Comparison of ENCODE assay signal across 1 cellular context in the genomic region with DNA sequence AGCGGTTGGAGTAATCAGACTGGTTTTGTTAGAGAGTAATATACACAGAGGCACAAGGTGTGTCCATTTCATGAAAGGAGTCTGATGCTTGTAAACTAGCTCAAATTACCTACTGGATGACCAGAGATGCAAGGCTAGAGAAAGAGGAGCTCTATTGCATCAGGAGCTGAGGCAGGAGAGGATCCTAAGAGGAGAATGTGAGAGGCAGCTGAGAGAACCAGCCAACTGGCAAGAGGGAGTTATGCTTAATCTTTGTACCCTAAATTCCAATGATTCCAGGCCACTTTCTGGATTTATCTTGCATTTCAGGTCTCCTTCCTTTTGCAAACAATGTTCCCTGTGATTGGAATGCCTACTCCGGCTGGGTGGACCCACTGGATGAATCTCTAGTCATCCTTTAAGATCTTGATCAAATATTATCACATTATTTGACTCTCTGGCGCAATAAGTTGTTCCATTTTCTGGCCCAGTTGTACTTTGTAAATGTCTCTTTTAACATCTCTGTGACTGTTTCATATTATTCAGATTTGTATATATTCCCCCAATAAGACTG.
TF ChIP-seq lines count a peak whose summit lies in the region.

No MANE protein-coding gene starts in this region.

TF ChIP-seq in HepG2, 621 proteins besides CTCF, POLR2A, EP300 and RAD21 (continued from another document and continues in another):
- no peak for TF ChIP-seq ZNF646 (CRISPR knock-in tag; IDR thresholded peaks at IDR 0.05)
- TF ChIP-seq PREB (CRISPR knock-in tag; IDR thresholded peaks at IDR 0.05): no peak
- no peak for TF ChIP-seq ZIK1 (CRISPR knock-in tag; IDR thresholded peaks at IDR 0.05; ENCODE audit: borderline replicate concordance, low read depth)
- no peak for TF ChIP-seq ZNF24 (IDR thresholded peaks at IDR 0.05)
- TF ChIP-seq IKZF4 (CRISPR knock-in tag; IDR thresholded peaks at IDR 0.05; ENCODE audit: borderline replicate concordance, low read depth, not compliant biosample characterization): no peak
- TF ChIP-seq SOX13 (IDR thresholded peaks at IDR 0.05): no peak
- peak in 1 of 2 experiments; percentile 66; a peak in 2 of 4 replicates for TF ChIP-seq SOX13 (CRISPR knock-in tag; conservative IDR thresholded peaks at IDR 0.05 in 1 of 2, IDR thresholded peaks at IDR 0.05 in 1 of 2)
- TF ChIP-seq SPEN (CRISPR knock-in tag; IDR thresholded peaks at IDR 0.05; ENCODE audit: low read depth): no peak
- TF ChIP-seq HOXA5 (CRISPR knock-in tag; IDR thresholded peaks at IDR 0.05): 0 out of 2 replicates have a peak, but pooled peaks have one; percentile 32
- TF ChIP-seq ZNF704 (CRISPR knock-in tag; IDR thresholded peaks at IDR 0.05; ENCODE audit: borderline replicate concordance): no peak
- TF ChIP-seq MBNL3 (CRISPR knock-in tag; conservative IDR thresholded peaks at IDR 0.05): no peak
- peak; percentile 89; the same call in 1 of the 2 replicates for TF ChIP-seq CHD4 (IDR thresholded peaks at IDR 0.05; ENCODE audit: borderline replicate concordance, low read length)
- no peak for TF ChIP-seq CCDC6 (CRISPR knock-in tag; IDR thresholded peaks at IDR 0.05)
- TF ChIP-seq, protein P1, sequence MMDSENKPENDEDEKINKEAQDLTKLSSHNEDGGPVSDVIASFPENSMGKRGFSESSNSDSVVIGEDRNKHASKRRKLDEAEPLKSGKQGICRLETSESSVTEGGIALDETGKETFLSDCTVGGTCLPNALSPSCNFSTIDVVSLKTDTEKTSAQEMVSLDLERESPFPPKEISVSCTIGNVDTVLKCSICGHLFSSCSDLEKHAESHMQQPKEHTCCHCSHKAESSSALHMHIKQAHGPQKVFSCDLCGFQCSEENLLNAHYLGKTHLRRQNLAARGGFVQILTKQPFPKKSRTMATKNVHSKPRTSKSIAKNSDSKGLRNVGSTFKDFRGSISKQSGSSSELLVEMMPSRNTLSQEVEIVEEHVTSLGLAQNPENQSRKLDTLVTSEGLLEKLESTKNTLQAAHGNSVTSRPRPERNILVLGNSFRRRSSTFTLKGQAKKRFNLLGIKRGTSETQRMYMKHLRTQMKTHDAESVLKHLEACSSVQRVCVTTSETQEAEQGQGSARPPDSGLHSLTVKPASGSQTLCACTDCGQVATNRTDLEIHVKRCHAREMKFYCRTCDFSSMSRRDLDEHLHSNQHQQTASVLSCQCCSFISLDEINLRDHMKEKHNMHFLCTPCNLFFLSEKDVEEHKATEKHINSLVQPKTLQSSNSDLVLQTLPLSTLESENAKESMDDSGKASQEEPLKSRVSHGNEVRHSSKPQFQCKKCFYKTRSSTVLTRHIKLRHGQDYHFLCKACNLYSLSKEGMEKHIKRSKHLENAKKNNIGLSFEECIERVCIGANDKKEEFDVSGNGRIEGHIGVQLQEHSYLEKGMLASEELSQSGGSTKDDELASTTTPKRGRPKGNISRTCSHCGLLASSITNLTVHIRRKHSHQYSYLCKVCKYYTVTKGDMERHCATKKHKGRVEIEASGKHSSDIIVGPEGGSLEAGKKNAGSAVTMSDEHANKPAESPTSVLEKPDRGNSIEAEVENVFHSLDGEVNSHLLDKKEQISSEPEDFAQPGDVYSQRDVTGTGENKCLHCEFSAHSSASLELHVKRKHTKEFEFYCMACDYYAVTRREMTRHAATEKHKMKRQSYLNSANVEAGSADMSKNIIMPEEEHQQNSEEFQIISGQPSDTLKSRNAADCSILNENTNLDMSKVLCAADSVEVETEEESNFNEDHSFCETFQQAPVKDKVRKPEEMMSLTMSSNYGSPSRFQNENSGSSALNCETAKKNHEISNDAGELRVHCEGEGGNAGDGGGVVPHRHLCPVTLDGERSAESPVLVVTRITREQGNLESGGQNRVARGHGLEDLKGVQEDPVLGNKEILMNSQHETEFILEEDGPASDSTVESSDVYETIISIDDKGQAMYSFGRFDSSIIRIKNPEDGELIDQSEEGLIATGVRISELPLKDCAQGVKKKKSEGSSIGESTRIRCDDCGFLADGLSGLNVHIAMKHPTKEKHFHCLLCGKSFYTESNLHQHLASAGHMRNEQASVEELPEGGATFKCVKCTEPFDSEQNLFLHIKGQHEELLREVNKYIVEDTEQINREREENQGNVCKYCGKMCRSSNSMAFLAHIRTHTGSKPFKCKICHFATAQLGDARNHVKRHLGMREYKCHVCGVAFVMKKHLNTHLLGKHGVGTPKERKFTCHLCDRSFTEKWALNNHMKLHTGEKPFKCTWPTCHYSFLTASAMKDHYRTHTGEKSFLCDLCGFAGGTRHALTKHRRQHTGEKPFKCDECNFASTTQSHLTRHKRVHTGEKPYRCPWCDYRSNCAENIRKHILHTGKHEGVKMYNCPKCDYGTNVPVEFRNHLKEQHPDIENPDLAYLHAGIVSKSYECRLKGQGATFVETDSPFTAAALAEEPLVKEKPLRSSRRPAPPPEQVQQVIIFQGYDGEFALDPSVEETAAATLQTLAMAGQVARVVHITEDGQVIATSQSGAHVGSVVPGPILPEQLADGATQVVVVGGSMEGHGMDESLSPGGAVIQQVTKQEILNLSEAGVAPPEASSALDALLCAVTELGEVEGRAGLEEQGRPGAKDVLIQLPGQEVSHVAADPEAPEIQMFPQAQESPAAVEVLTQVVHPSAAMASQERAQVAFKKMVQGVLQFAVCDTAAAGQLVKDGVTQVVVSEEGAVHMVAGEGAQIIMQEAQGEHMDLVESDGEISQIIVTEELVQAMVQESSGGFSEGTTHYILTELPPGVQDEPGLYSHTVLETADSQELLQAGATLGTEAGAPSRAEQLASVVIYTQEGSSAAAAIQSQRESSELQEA (CRISPR knock-in tag; IDR thresholded peaks at IDR 0.05; ENCODE audit: not compliant biosample characterization): no peak
- no peak for TF ChIP-seq ELF1 (CRISPR knock-in tag; IDR thresholded peaks at IDR 0.05)
- TF ChIP-seq POGK (CRISPR knock-in tag; conservative IDR thresholded peaks at IDR 0.05): no peak
- TF ChIP-seq, protein P2, sequence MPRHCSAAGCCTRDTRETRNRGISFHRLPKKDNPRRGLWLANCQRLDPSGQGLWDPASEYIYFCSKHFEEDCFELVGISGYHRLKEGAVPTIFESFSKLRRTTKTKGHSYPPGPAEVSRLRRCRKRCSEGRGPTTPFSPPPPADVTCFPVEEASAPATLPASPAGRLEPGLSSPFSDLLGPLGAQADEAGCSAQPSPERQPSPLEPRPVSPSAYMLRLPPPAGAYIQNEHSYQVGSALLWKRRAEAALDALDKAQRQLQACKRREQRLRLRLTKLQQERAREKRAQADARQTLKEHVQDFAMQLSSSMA (CRISPR knock-in tag; IDR thresholded peaks at IDR 0.05): no peak
- TF ChIP-seq ONECUT2 (CRISPR knock-in tag; IDR thresholded peaks at IDR 0.05): 0 out of 2 replicates have a peak, but pooled peaks have one; percentile 23
- no peak for TF ChIP-seq ZBTB33 (CRISPR knock-in tag; IDR thresholded peaks at IDR 0.05)
- no peak for TF ChIP-seq MATR3 (CRISPR knock-in tag; IDR thresholded peaks at IDR 0.05)
- no peak for TF ChIP-seq ZFP62 (CRISPR knock-in tag; IDR thresholded peaks at IDR 0.05)
- TF ChIP-seq EED (CRISPR knock-in tag; IDR thresholded peaks at IDR 0.05): no peak
- no peak for TF ChIP-seq KDM6A (CRISPR knock-in tag; IDR thresholded peaks at IDR 0.05; ENCODE audit: low read depth)
- no peak for TF ChIP-seq ZNF629 (CRISPR knock-in tag; conservative IDR thresholded peaks at IDR 0.05)
- no peak for TF ChIP-seq SOX5 (CRISPR knock-in tag; IDR thresholded peaks at IDR 0.05; ENCODE audit: borderline replicate concordance)
- TF ChIP-seq ZNF451 (CRISPR knock-in tag; IDR thresholded peaks at IDR 0.05): no peak
- no peak for TF ChIP-seq XBP1 (CRISPR knock-in tag; IDR thresholded peaks at IDR 0.05)
- TF ChIP-seq ELF3 (CRISPR knock-in tag; IDR thresholded peaks at IDR 0.05): no peak; the same call in 1 of the 2 replicates
- no peak for TF ChIP-seq ZNF335 (CRISPR knock-in tag; IDR thresholded peaks at IDR 0.05)
- no peak for TF ChIP-seq MAZ (IDR thresholded peaks at IDR 0.05; ENCODE audit: borderline replicate concordance, low read depth, low read length)
- no peak for TF ChIP-seq MAZ (CRISPR knock-in tag; IDR thresholded peaks at IDR 0.05; ENCODE audit: low read depth)
- TF ChIP-seq CCAR2 (optimal IDR thresholded peaks at IDR 0.05; ENCODE audit: low read depth, low read length): no peak
- TF ChIP-seq ZNF556 (CRISPR knock-in tag; IDR thresholded peaks at IDR 0.05; ENCODE audit: borderline replicate concordance): no peak
